ENCODE assay signal across 8 cellular contexts in the genomic region with DNA sequence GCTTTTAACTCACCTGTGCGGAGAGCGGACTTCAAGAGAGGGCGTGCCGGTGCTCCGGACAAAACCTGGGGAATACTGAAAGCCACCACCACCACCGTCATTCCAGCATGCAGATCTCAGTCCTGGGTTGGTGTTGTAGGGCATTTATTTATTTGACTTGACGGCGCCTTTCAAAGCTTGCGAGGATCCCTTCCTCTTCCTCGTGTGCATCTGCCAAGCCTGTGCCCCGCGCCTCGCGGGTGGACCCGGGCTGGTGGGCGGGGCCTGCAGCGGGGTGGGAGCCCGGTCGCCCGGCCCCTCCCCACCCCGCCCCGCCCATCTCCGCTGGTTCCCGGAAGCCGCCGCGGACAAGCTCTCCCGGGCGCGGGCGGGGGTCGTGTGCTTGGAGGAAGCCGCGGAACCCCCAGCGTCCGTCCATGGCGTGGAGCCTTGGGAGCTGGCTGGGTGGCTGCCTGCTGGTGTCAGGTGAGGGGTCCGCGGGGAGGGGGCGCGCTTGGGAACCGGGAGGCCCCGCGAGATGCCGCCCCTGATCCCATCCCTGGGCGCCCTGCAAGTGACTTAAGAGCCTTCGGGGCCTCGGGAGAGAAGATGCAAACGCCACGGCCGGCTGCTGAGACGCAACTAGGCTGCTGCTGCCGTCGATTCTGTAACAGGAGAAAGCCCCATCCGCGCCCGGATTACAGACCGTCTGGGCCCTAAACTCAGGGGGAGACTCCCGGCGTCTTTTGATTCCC. TPM values are rescaled to one million over a fixed set of nuclear protein-coding genes. Genes with fewer than 3 reads are reported as not detected.
DNase-seq lines count a peak whose midpoint lies in the region; ATAC-seq, FAIRE-seq and TF ChIP-seq lines count a peak whose summit lies in the region.

A gene (plus strand): TSS at position 318 of the 734 bp plus-strand sequence. CDS start 99 bp downstream, at position 417.

- DNase-seq in AML-193 (lab: John Stamatoyannopoulos, UW) (peak; percentile 25 to 43), GM19240 (ENCODE audit: insufficient read length, low spot score) (peak; percentile 58), HPDE6-E6E7 (ENCODE audit: extremely low spot score) (peak; percentile 70), OCI-LY7 (ENCODE audit: low spot score) (peak; percentile 85), activated T-cell treated with anti-CD3 and anti-CD28 coated beads for 24 hours (ENCODE audit: low read depth) (peak; percentile 64), endothelial cell of umbilical vein (ENCODE audit: low read depth, low spot score) (peak; percentile 72), mucosa of descending colon (peak; percentile 82 to 90 (median 89))
- peak; percentile 54 to 71 for DNase-seq in stimulated activated CD8-positive, alpha-beta memory T cell treated with anti-CD3 and anti-CD28 coated beads, Interleukin-2, amount 100 ng/mL, for 48 hours (ENCODE audit: low read depth in 2 of 2)

- H2AFZ ChIP-seq in OCI-LY7 (ENCODE audit: low read length) (no peak within 1 kb of the TSS), endothelial cell of umbilical vein (ENCODE audit: low read depth, low read length) (peak within 1 kb of the TSS; percentile 76)

- peak within 1 kb of the TSS; percentile 68 for H3K9ac ChIP-seq in endothelial cell of umbilical vein (replicated peaks; ENCODE audit: extremely low read depth, insufficient read depth, low read length)

- intact Hi-C loops in OCI-LY7 (cut with micrococcal nuclease; ENCODE audit: unreplicated experiment) = loop anchor here (1.0 to 5.0 kb wide), 6 partner anchors 34 to 494 kb away; a partner anchor contains a TSS
- intact Hi-C loops in endothelial cell of umbilical vein (cut with micrococcal nuclease) = loop anchor here (1.0 to 2.0 kb wide), 5 partner anchors 21 to 179 kb away; no protein-coding TSS in a partner anchor
- intact Hi-C loops in mucosa of descending colon (cut with DNase I, micrococcal nuclease) = no loop called here

- peaks cover 60% of the 10 kb centered on the region for H3K4me1 ChIP-seq in OCI-LY7 (ENCODE audit: insufficient read depth, low read length, poor library complexity, severe bottlenecking)
- peaks cover 10% of the 10 kb centered on the region for H3K4me1 ChIP-seq in endothelial cell of umbilical vein (ENCODE audit: control insufficient read depth, extremely low read depth, insufficient read depth, low read length)
- H3K4me1 ChIP-seq in mucosa of descending colon (ENCODE audit: low read depth) = peaks cover 26% of the 10 kb centered on the region

- TF ChIP-seq CTCF in OCI-LY7 (conservative IDR thresholded peaks at IDR 0.05; ENCODE audit: low read length) (no peak), endothelial cell of umbilical vein (IDR thresholded peaks at IDR 0.05; ENCODE audit: extremely low read depth in 1 of 2, insufficient read depth in 1 of 2, low read depth in 1 of 2, low read length in 2 of 2) (no peak), mucosa of descending colon (IDR thresholded peaks at IDR 0.05) (no peak)

- CTCF ChIA-PET in OCI-LY7 (lab: Charles Lee; ENCODE audit: unreplicated experiment) = interaction anchor here (0.6 kb wide), 1 partner anchor 53 kb away, joined by 11 read pairs; no protein-coding TSS in a partner anchor
- CTCF ChIA-PET in endothelial cell of umbilical vein (lab: Charles Lee) = interaction anchor here (0.6 to 3.6 kb wide), 7 partner anchors 34 to 94 kb away, joined by 3 to 21 read pairs (median 4); no protein-coding TSS in a partner anchor

- TF ChIP-seq POLR2A in endothelial cell of umbilical vein (IDR thresholded peaks at IDR 0.05; ENCODE audit: low read depth, low read length) = no peak

- H3K27ac ChIP-seq in OCI-LY7 (ENCODE audit: low read depth, low read length, poor library complexity, severe bottlenecking) = peak within 1 kb of the TSS; percentile 70
- H3K27ac ChIP-seq in endothelial cell of umbilical vein (ENCODE audit: insufficient read depth, low read depth, low read length) = peak within 1 kb of the TSS; percentile 54

- H4K20me1 ChIP-seq in OCI-LY7 (ENCODE audit: insufficient read depth, low read length) = 0 out of 2 replicates have a peak, but pooled peaks cover 7% of the 10 kb centered on the region
- no peaks in the 10 kb centered on the region for H4K20me1 ChIP-seq in endothelial cell of umbilical vein (replicated peaks; ENCODE audit: control insufficient read depth, extremely low read depth, insufficient read depth, low read length)

- H3K36me3 ChIP-seq in OCI-LY7 (ENCODE audit: insufficient read depth, low read length) (peaks cover 76% of the 10 kb centered on the region), endothelial cell of umbilical vein (ENCODE audit: control insufficient read depth in 2 of 2, extremely low read depth in 1 of 2, insufficient read depth in 2 of 2, low read length in 2 of 2) (peaks cover 2 to 7% of the 10 kb centered on the region in 2 experiments), mucosa of descending colon (ENCODE audit: low read depth) (no peaks in the 10 kb centered on the region)

- no peaks in the 10 kb centered on the region for H3K9me1 ChIP-seq in endothelial cell of umbilical vein (replicated peaks; ENCODE audit: control insufficient read depth, extremely low read depth, insufficient read depth, low read length)

- no TSS peak for BruUV-seq in OCI-LY7 (replicated peaks; lab: Mats Ljungman, UMichigan)
- no TSS peak for BruUV-seq in endothelial cell of umbilical vein (replicated peaks; lab: Mats Ljungman, UMichigan)

- peak; percentile 82 for ATAC-seq in mucosa of descending colon

- H3K27me3 ChIP-seq in endothelial cell of umbilical vein (ENCODE audit: control insufficient read depth in 2 of 2, insufficient read depth in 2 of 2, low read length in 2 of 2) = no peaks in the 10 kb centered on the region

- H3K79me2 ChIP-seq in OCI-LY7 (ENCODE audit: insufficient read depth, low read depth, low read length) (peaks cover 61% of the 10 kb centered on the region; the same call in 1 of the 2 replicates), endothelial cell of umbilical vein (ENCODE audit: control insufficient read depth, insufficient read depth, low read length) (peaks cover 2% of the 10 kb centered on the region)

- H3K4me3 ChIP-seq in OCI-LY7 (ENCODE audit: low read depth, low read length, poor library complexity, severe bottlenecking) (peak within 1 kb of the TSS; percentile 78), endothelial cell of umbilical vein (replicated peaks in 1 of 3; ENCODE audit: insufficient read depth in 1 of 3, low read depth in 1 of 3, low read length in 3 of 3) (peak within 1 kb of the TSS; percentile 77 to 88 (median 84)), mucosa of descending colon (peak within 1 kb of the TSS; percentile 69)

- H3K9me3 ChIP-seq in OCI-LY7 (ENCODE audit: low read length) = no peaks in the 10 kb centered on the region
- H3K9me3 ChIP-seq in endothelial cell of umbilical vein (replicated peaks; ENCODE audit: control insufficient read depth, insufficient read depth, low read length) = no peaks in the 10 kb centered on the region
- no peaks in the 10 kb centered on the region for H3K9me3 ChIP-seq in mucosa of descending colon

- no peaks in the 10 kb centered on the region for H3K9me2 ChIP-seq in OCI-LY7 (ENCODE audit: insufficient read depth, low read length)

- POLR2A ChIA-PET in OCI-LY7 (lab: Charles Lee) = interaction anchor here (0.6 to 2.4 kb wide), 13 partner anchors 27 to 66 kb away, joined by 3 to 12 read pairs (median 4); a partner anchor contains a TSS
- POLR2A ChIA-PET in endothelial cell of umbilical vein (lab: Charles Lee) = interaction anchor here (0.6 to 1.0 kb wide), 3 partner anchors 9 to 214 kb away, joined by 3 to 4 read pairs (median 3); a partner anchor contains a TSS

- FAIRE-seq in endothelial cell of umbilical vein (lab: Jason Lieb, UNC) = peak; percentile 4

- dilution Hi-C loops in endothelial cell of umbilical vein (cut with MboI; ENCODE audit: extremely low pct_ligation_motif_present, low sequenced_read_pairs) = no loop called here

- H3K4me2 ChIP-seq in OCI-LY7 (ENCODE audit: low read length) = peak within 1 kb of the TSS; percentile 97
- peak within 1 kb of the TSS; percentile 85 for H3K4me2 ChIP-seq in endothelial cell of umbilical vein (ENCODE audit: insufficient read depth, low read length)

TF ChIP-seq in endothelial cell of umbilical vein, 7 proteins besides CTCF, POLR2A, EP300 and RAD21:
- TF ChIP-seq MYC (IDR thresholded peaks at IDR 0.05; ENCODE audit: low read depth, low read length) (no peak), POLR2AphosphoS5 (IDR thresholded peaks at IDR 0.05; ENCODE audit: insufficient read depth, low read depth, low read length) (peak; percentile 67)

RNA-seq across cellular contexts. Expression of the gene that starts here (rescaled TPM):
- total RNA-seq in OCI-LY7 (2014; rRNA removed; shearing (Covaris generic)) = 44.3 and 48.0 TPM in 2 replicates
- 48.3 and 54.5 TPM in 2 replicates for total RNA-seq in OCI-LY7 (2022)
- total RNA-seq in endothelial cell of umbilical vein = 21.7 and 21.9 TPM in 2 replicates
- polyA plus RNA-seq in endothelial cell of umbilical vein = 22.5 and 31.4 TPM in 2 replicates
- 30.4 and 32.8 TPM in 2 replicates for polyA plus RNA-seq in endothelial cell of umbilical vein (2011; cell fraction: cytosol; rRNA removed)
- polyA plus RNA-seq in endothelial cell of umbilical vein (2011; cell fraction: nucleus; rRNA removed) = 19.5 and 19.8 TPM in 2 replicates
- 20.9 and 22.1 TPM in 2 replicates for polyA plus RNA-seq in endothelial cell of umbilical vein (2012)
- polyA minus RNA-seq in endothelial cell of umbilical vein = 53.8 and 54.0 TPM in 2 replicates
- polyA minus RNA-seq in endothelial cell of umbilical vein (2011; cell fraction: cytosol; rRNA and poly(A)+ RNA removed) = 14.3 TPM
- polyA minus RNA-seq in endothelial cell of umbilical vein (2011; cell fraction: nucleus; rRNA and poly(A)+ RNA removed) = 12.0 and 16.7 TPM in 2 replicates
- total RNA-seq in mucosa of descending colon = 100 to 1,000 TPM in 1 of 3 donors, 10 to 100 TPM in 2; 45.3 to 100 (median 77.0) TPM

Comparison
In these comparisons a context has a peak if more than half of its experiments do, and no peak if none do; other contexts are left out.
1. Peak in every context shown above with its lines: DNase-seq, ATAC-seq, H3K4me3 ChIP-seq and H3K27ac ChIP-seq.
2. DNase-seq: peak in every context shown above with its lines; median percentile 89 in mucosa of descending colon; 85 in OCI-LY7; 72 in endothelial cell of umbilical vein; 70 in HPDE6-E6E7; 64 in activated T-cell treated with anti-CD3 and anti-CD28 coated beads for 24 hours; 62 in stimulated activated CD8-positive, alpha-beta memory T cell treated with anti-CD3 and anti-CD28 coated beads, Interleukin-2, amount 100 ng/mL, for 48 hours; 58 in GM19240; 34 in AML-193.
3. intact Hi-C loops: an anchor here in OCI-LY7 (1.0 to 5.0 kb wide) and endothelial cell of umbilical vein (1.0 to 2.0 kb wide); none called in mucosa of descending colon.